40 cellular contexts compared by ENCODE assay signal in genomic region chr6:132623446-132623845, GRCh38. TPM values are rescaled to one million over a fixed set of nuclear protein-coding genes. Genes with fewer than 3 reads are reported as not detected.
"Had no signal": no experiment of that assay in that cellular context is flagged by ENCODE, and none has a peak within 500 bp of the region (broad histone marks: within the 10 kb centered on the region; RNA-seq: fewer than 3 reads in every experiment).

No MANE protein-coding gene starts in this region.

- H3K36me3 ChIP-seq: colonic mucosa, esophagus muscularis mucosa, gastroesophageal sphincter, heart left ventricle, left lung, ovary, right atrium auricular region, stomach, tibial artery had no signal

- DNase-seq: colonic mucosa; effector CD8-positive, alpha-beta T cell; endodermal cell; foreskin keratinocyte; heart left ventricle; hippocampal formation; left lung; mesenchymal stem cell; mucosa of descending colon; naive B cell; occipital lobe; ovary; posterior cingulate gyrus; stimulated activated CD4-positive, alpha-beta T cell treated with anti-CD3 and anti-CD28 coated beads, Interleukin-12 subunit alpha, Interleukin-12 subunit beta, amount 100 ng/mL, for 4 hours; stimulated activated CD4-positive, alpha-beta T cell treated with anti-CD3 and anti-CD28 coated beads, Interleukin-1b, Interleukin-23, amount 100 ng/mL, for 48 hours; stimulated activated CD4-positive, alpha-beta T cell treated with anti-CD3 and anti-CD28 coated beads, Interleukin-4, amount 100 ng/mL, for 1 hour; stimulated activated CD8-positive, alpha-beta memory T cell treated with anti-CD3 and anti-CD28 coated beads, Interleukin-4, amount 100 ng/mL, for 48 hours; stimulated activated naive CD4-positive, alpha-beta T cell treated with Interleukin-2 at 50 U/mL for 16 hours; stomach; testis; tibial artery had no signal

- H3K9me3 Mint-ChIP-seq: natural killer cell treated with Interleukin-12 subunit alpha and Interleukin-12 subunit beta and Interleukin-15 and Interleukin-18, amount 100 ng/mL, for 72 hours had no signal

- H3K4me1 ChIP-seq: colonic mucosa, esophagus muscularis mucosa, foreskin keratinocyte, gastroesophageal sphincter, heart left ventricle, left lung, right atrium auricular region, stomach, testis, tibial artery had no signal

- FAIRE-seq: islet of Langerhans had no signal

- H3K27me3 ChIP-seq: colonic mucosa, foreskin keratinocyte, gastroesophageal sphincter, ovary, right atrium auricular region, stomach, testis, tibial artery had no signal

- H3K9me3 ChIP-seq: colonic mucosa, mucosa of descending colon, ovary, testis, tibial artery had no signal

- H3K27ac Mint-ChIP-seq: dendritic cell treated with granulocyte-macrophage colony-stimulating factor and Interleukin-4, amounts not matched to agents 40 ng/mL and 50 ng/mL, for 4 days; endodermal cell; mesothelial cell of epicardium; naive B cell; natural killer cell treated with Interleukin-12 subunit alpha and Interleukin-12 subunit beta and Interleukin-15 and Interleukin-18, amount 100 ng/mL, for 72 hours; type B pancreatic cell had no signal

- H3K27me3 Mint-ChIP-seq: type B pancreatic cell had no signal

- H3K4me3 Mint-ChIP-seq: central memory CD8-positive, alpha-beta T cell; dendritic cell treated with granulocyte-macrophage colony-stimulating factor and Interleukin-4, amounts not matched to agents 40 ng/mL and 50 ng/mL, for 4 days; endodermal cell; mesothelial cell of epicardium; naive B cell; natural killer cell treated with Interleukin-12 subunit alpha and Interleukin-12 subunit beta and Interleukin-15 and Interleukin-18, amount 100 ng/mL, for 72 hours; type B pancreatic cell had no signal

- H3K36me3 Mint-ChIP-seq: type B pancreatic cell had no signal

- H3K4me1 Mint-ChIP-seq: central memory CD8-positive, alpha-beta T cell; naive B cell had no signal

- ATAC-seq: foreskin keratinocyte; gastroesophageal sphincter; heart left ventricle; left lung; mucosa of descending colon; natural killer cell treated with Interleukin-12 subunit alpha and Interleukin-12 subunit beta and Interleukin-15 and Interleukin-18, amount 100 ng/mL, for 72 hours; sciatic nerve had no signal

- H3K4me3 ChIP-seq: colonic mucosa, esophagus muscularis mucosa, gastroesophageal sphincter, heart left ventricle, left lung, mucosa of descending colon, ovary, right atrium auricular region, smooth muscle cell, stomach, testis, tibial artery had no signal

- H3K4me2 ChIP-seq: smooth muscle cell had no signal

- H3K27ac ChIP-seq: colonic mucosa, epithelial cell of prostate, esophagus muscularis mucosa, foreskin keratinocyte, gastroesophageal sphincter, heart left ventricle, left lung, ovary, right atrium auricular region, stomach, testis, tibial artery had no signal

RNA-seq across cellular contexts. Expression of gene TAAR2, which starts 0.6 kb away (rescaled TPM):
- total RNA-seq: chondrocyte; colonic mucosa; endodermal cell; esophagus muscularis mucosa; fibroblast of lung; foreskin keratinocyte; gastroesophageal sphincter; heart left ventricle; left lung; lower leg skin; lung microvascular endothelial cell; mesothelial cell of epicardium; mucosa of descending colon; natural killer cell treated with Interleukin-12 subunit alpha and Interleukin-12 subunit beta and Interleukin-15 and Interleukin-18, amount 100 ng/mL, for 72 hours; occipital lobe; ovary; pulmonary artery endothelial cell; right atrium auricular region; sciatic nerve; smooth muscle cell; stomach; subcutaneous adipose tissue; testis; urinary bladder had no signal
- polyA plus RNA-seq: fibroblast of lung, foreskin keratinocyte, heart left ventricle, ovary, smooth muscle cell, stomach, urinary bladder had no signal

RNA-seq across cellular contexts. Expression of gene TAAR5, which starts 33.9 kb away (rescaled TPM):
- total RNA-seq: chondrocyte; colonic mucosa; endodermal cell; esophagus muscularis mucosa; fibroblast of lung; foreskin keratinocyte; gastroesophageal sphincter; heart left ventricle; left lung; lower leg skin; lung microvascular endothelial cell; mesothelial cell of epicardium; mucosa of descending colon; natural killer cell treated with Interleukin-12 subunit alpha and Interleukin-12 subunit beta and Interleukin-15 and Interleukin-18, amount 100 ng/mL, for 72 hours; occipital lobe; ovary; pulmonary artery endothelial cell; right atrium auricular region; sciatic nerve; smooth muscle cell; stomach; subcutaneous adipose tissue; testis; urinary bladder had no signal
- polyA plus RNA-seq: fibroblast of lung, foreskin keratinocyte, heart left ventricle, ovary, smooth muscle cell, stomach, urinary bladder had no signal

RNA-seq across cellular contexts. Expression of gene TAAR1, which starts 35.5 kb away (rescaled TPM):
- total RNA-seq: chondrocyte; colonic mucosa; endodermal cell; esophagus muscularis mucosa; fibroblast of lung; foreskin keratinocyte; gastroesophageal sphincter; heart left ventricle; left lung; lower leg skin; lung microvascular endothelial cell; mesothelial cell of epicardium; mucosa of descending colon; natural killer cell treated with Interleukin-12 subunit alpha and Interleukin-12 subunit beta and Interleukin-15 and Interleukin-18, amount 100 ng/mL, for 72 hours; occipital lobe; pulmonary artery endothelial cell; right atrium auricular region; sciatic nerve; smooth muscle cell; subcutaneous adipose tissue; testis; urinary bladder had no signal
- polyA plus RNA-seq: fibroblast of lung, foreskin keratinocyte, heart left ventricle, ovary, smooth muscle cell, stomach, urinary bladder had no signal

RNA-seq across cellular contexts. Expression of gene TAAR6, which starts 53.3 kb away (rescaled TPM):
- total RNA-seq: chondrocyte; colonic mucosa; endodermal cell; esophagus muscularis mucosa; fibroblast of lung; foreskin keratinocyte; gastroesophageal sphincter; heart left ventricle; left lung; lower leg skin; lung microvascular endothelial cell; mesothelial cell of epicardium; mucosa of descending colon; natural killer cell treated with Interleukin-12 subunit alpha and Interleukin-12 subunit beta and Interleukin-15 and Interleukin-18, amount 100 ng/mL, for 72 hours; occipital lobe; ovary; pulmonary artery endothelial cell; right atrium auricular region; sciatic nerve; smooth muscle cell; stomach; subcutaneous adipose tissue; testis; urinary bladder had no signal
- polyA plus RNA-seq: fibroblast of lung, foreskin keratinocyte, heart left ventricle, ovary, smooth muscle cell, stomach, urinary bladder had no signal
